In genomic region chr17:39196191-39196819, GRCh38 we compare ENCODE assay signal across 8 cellular contexts. TPM values are rescaled to one million over a fixed set of nuclear protein-coding genes. Genes with fewer than 3 reads are reported as not detected.
DNase-seq lines count a peak whose midpoint lies in the region; ATAC-seq and TF ChIP-seq lines count a peak whose summit lies in the region.

No MANE protein-coding gene starts in this region.

- DNase-seq in AG09309 (ENCODE audit: low read depth) (no peak), chondrocyte (ENCODE audit: low spot score) (no peak), NCI-H187 (lab: John Stamatoyannopoulos, UW) (no peak), erythroblast (lab: John Stamatoyannopoulos, UW) (no peak), GOT3 (lab: John Stamatoyannopoulos, UW) (no peak)
- DNase-seq in naive thymus-derived CD4-positive, alpha-beta T cell = no peak

- H3K36me3 Mint-ChIP-seq in chondrocyte (ENCODE audit: low read depth) = peaks cover 21% of the 10 kb centered on the region
- H3K36me3 Mint-ChIP-seq in naive thymus-derived CD4-positive, alpha-beta T cell = peaks cover 0 to 16% (median 9%) of the 10 kb centered on the region in 5 donors

- no peaks in the 10 kb centered on the region for H3K27me3 ChIP-seq in HUES64 (ENCODE audit: insufficient read depth, low read length)
- no peaks in the 10 kb centered on the region for H3K27me3 ChIP-seq in naive thymus-derived CD4-positive, alpha-beta T cell (ENCODE audit: control insufficient read depth in 2 of 2, insufficient read depth in 2 of 2, low read length in 2 of 2)

- H3K9me3 Mint-ChIP-seq in chondrocyte (ENCODE audit: low read depth) = no peaks in the 10 kb centered on the region
- H3K9me3 Mint-ChIP-seq in naive thymus-derived CD4-positive, alpha-beta T cell = no peaks in the 10 kb centered on the region

- peaks cover 36% of the 10 kb centered on the region for H3K36me3 ChIP-seq in HUES64 (ENCODE audit: insufficient read depth, low read length)
- peaks cover 0 to 10% (median 0%) of the 10 kb centered on the region in 3 experiments for H3K36me3 ChIP-seq in naive thymus-derived CD4-positive, alpha-beta T cell (ENCODE audit: control insufficient read depth in 2 of 3, insufficient read depth in 3 of 3, low read length in 3 of 3)

- POLR2A ChIA-PET in naive thymus-derived CD4-positive, alpha-beta T cell (lab: Charles Lee) = interaction anchor here (0.6 to 1.2 kb wide), 4 partner anchors 13 to 413 kb away, joined by 3 to 5 read pairs (median 4); partner anchors contain the start of gene RPL23

- H3K4me3 ChIP-seq in AG09309 (ENCODE audit: control insufficient read depth, low read depth, low read length) (peak overlapping the region; percentile 94), HUES64 (ENCODE audit: low read length) (peak overlapping the region; percentile 79)
- peak overlapping the region; percentile 16 for H3K4me3 ChIP-seq in naive thymus-derived CD4-positive, alpha-beta T cell (ENCODE audit: low read length)

- peaks cover 58% of the 10 kb centered on the region for H3K4me1 Mint-ChIP-seq in chondrocyte (ENCODE audit: low read depth)
- peaks cover 34 to 57% (median 53%) of the 10 kb centered on the region in 7 donors for H3K4me1 Mint-ChIP-seq in naive thymus-derived CD4-positive, alpha-beta T cell

- 52% methylated on average over 5 of the region's 9 CpGs for WGBS in HUES64

- peak overlapping the region; percentile 69 for H3K27ac Mint-ChIP-seq in chondrocyte (ENCODE audit: unreplicated experiment)
- peak overlapping the region in 4 of 9 donors; percentile 31 to 51 (median 44) for H3K27ac Mint-ChIP-seq in naive thymus-derived CD4-positive, alpha-beta T cell

- intact Hi-C loops in naive thymus-derived CD4-positive, alpha-beta T cell (cut with micrococcal nuclease) = no loop called here

- H3K4me3 Mint-ChIP-seq in chondrocyte (ENCODE audit: unreplicated experiment) = peak overlapping the region; percentile 80
- peak overlapping the region; percentile 58 to 98 (median 80) for H3K4me3 Mint-ChIP-seq in naive thymus-derived CD4-positive, alpha-beta T cell

- no peak overlapping the region for H3K27ac ChIP-seq in HUES64 (ENCODE audit: low read depth, low read length)
- no peak overlapping the region for H3K27ac ChIP-seq in naive thymus-derived CD4-positive, alpha-beta T cell (ENCODE audit: low read depth, low read length)

- ATAC-seq in naive thymus-derived CD4-positive, alpha-beta T cell = no peak
- ATAC-seq in GM18502 (IDR thresholded peaks at IDR 0.05; ENCODE audit: poor library complexity, unreplicated experiment) = no peak

- no peak for TF ChIP-seq POLR2A in erythroblast (IDR thresholded peaks at IDR 0.05; ENCODE audit: low read length)

- H3K4me1 ChIP-seq in HUES64 (ENCODE audit: insufficient read depth, low read length) = peaks cover 23% of the 10 kb centered on the region
- H3K4me1 ChIP-seq in naive thymus-derived CD4-positive, alpha-beta T cell (ENCODE audit: control insufficient read depth in 2 of 2, insufficient read depth in 2 of 2, low read length in 2 of 2) = peaks cover 30 to 31% of the 10 kb centered on the region in 2 donors

- TF ChIP-seq CTCF in AG09309 (IDR thresholded peaks at IDR 0.05; ENCODE audit: control insufficient read depth, insufficient read depth, low read depth, low read length, missing control alignments) (no peak), chondrocyte (IDR thresholded peaks at IDR 0.05) (no peak)

- CTCF ChIA-PET in naive thymus-derived CD4-positive, alpha-beta T cell (lab: Charles Lee) = interaction anchor here (1.2 to 2.0 kb wide), 3 partner anchors 21 to 49 kb away, joined by 3 to 8 read pairs (median 4); no protein-coding TSS in a partner anchor

- no peak overlapping the region for H3K9ac ChIP-seq in HUES64 (ENCODE audit: low read depth, low read length)

- no peaks in the 10 kb centered on the region for H3K27me3 Mint-ChIP-seq in chondrocyte (ENCODE audit: low read depth)
- H3K27me3 Mint-ChIP-seq in naive thymus-derived CD4-positive, alpha-beta T cell = no peaks in the 10 kb centered on the region

- no peaks in the 10 kb centered on the region for H3K9me3 ChIP-seq in HUES64 (ENCODE audit: insufficient read depth, low read depth, low read length)
- H3K9me3 ChIP-seq in naive thymus-derived CD4-positive, alpha-beta T cell (ENCODE audit: control insufficient read depth in 2 of 3, low read length in 3 of 3) = no peaks in the 10 kb centered on the region

RNA-seq across cellular contexts. Expression of gene CACNB1, which starts 1.2 kb away (rescaled TPM):
- polyA plus RNA-seq in HUES64 (2013, experiment 1 of 2) = 4.7 TPM
- polyA plus RNA-seq in HUES64 (2013, experiment 2 of 2) = 6.3 TPM
- 22.6 to 25.5 TPM (median 24.1 TPM) in 3 replicates for total RNA-seq in chondrocyte
- 10 to 100 TPM; 10.7 to 22.0 (median 12.8) TPM for total RNA-seq in naive thymus-derived CD4-positive, alpha-beta T cell
- 1 to 10 TPM in 1 of 2 donors, under 1 TPM in 1; 0.39 to 1.9 TPM for polyA plus RNA-seq in naive thymus-derived CD4-positive, alpha-beta T cell

RNA-seq across cellular contexts. Expression of gene RPL19, which starts 3.8 kb away (rescaled TPM):
- polyA plus RNA-seq in HUES64 (2013, experiment 1 of 2) = 2,560 TPM
- 2,667 TPM for polyA plus RNA-seq in HUES64 (2013, experiment 2 of 2)
- 1,031 to 1,318 TPM (median 1,035 TPM) in 3 replicates for total RNA-seq in chondrocyte
- 1,000 to 10,000 TPM; 1,932 to 3,942 (median 3,777) TPM for total RNA-seq in naive thymus-derived CD4-positive, alpha-beta T cell
- 1,000 to 10,000 TPM; 4,326 to 4,957 TPM for polyA plus RNA-seq in naive thymus-derived CD4-positive, alpha-beta T cell

RNA-seq across cellular contexts. Expression of gene STAC2, which starts 29.4 kb away (rescaled TPM):
- 1.1 TPM for polyA plus RNA-seq in HUES64 (2013, experiment 1 of 2)
- polyA plus RNA-seq in HUES64 (2013, experiment 2 of 2) = 1.4 TPM
- 0.35 to 1.1 TPM (median 0.44 TPM) in 3 replicates for total RNA-seq in chondrocyte
- not detected for total RNA-seq in naive thymus-derived CD4-positive, alpha-beta T cell
- not detected for polyA plus RNA-seq in naive thymus-derived CD4-positive, alpha-beta T cell

RNA-seq across cellular contexts. Expression of gene ARL5C, which starts 30.3 kb away (rescaled TPM):
- polyA plus RNA-seq in HUES64 (2013, experiment 1 of 2) = not detected
- not detected for polyA plus RNA-seq in HUES64 (2013, experiment 2 of 2)
- total RNA-seq in chondrocyte = 0.25 TPM in 1 of 3 replicates, not detected in the others
- total RNA-seq in naive thymus-derived CD4-positive, alpha-beta T cell = under 1 TPM in 2 of 5 experiments, not detected in 3; 0.34 to 0.78 TPM
- under 1 TPM in 1 of 2 donors, not detected in 1; 0.15 TPM for polyA plus RNA-seq in naive thymus-derived CD4-positive, alpha-beta T cell

RNA-seq across cellular contexts. Expression of gene PLXDC1, which starts 44.9 kb away (rescaled TPM):
- polyA plus RNA-seq in HUES64 (2013, experiment 1 of 2) = 0.60 TPM
- 0.32 TPM for polyA plus RNA-seq in HUES64 (2013, experiment 2 of 2)
- 11.1 to 40.5 TPM (median 37.4 TPM) in 3 replicates for total RNA-seq in chondrocyte
- total RNA-seq in naive thymus-derived CD4-positive, alpha-beta T cell = 10 to 100 TPM in 4 of 5 experiments, 1 to 10 TPM in 1; 2.3 to 55.7 (median 31.8) TPM
- 10 to 100 TPM; 19.3 to 22.5 TPM for polyA plus RNA-seq in naive thymus-derived CD4-positive, alpha-beta T cell

Comparison
In these comparisons a context has a peak if more than half of its experiments do, and no peak if none do; other contexts are left out.
1. H3K4me3 ChIP-seq: peak in every context shown above with its lines; median percentile 94 in AG09309; 79 in HUES64; 16 in naive thymus-derived CD4-positive, alpha-beta T cell.